ENCODE assay signal across 21 cellular contexts in the genomic region with DNA sequence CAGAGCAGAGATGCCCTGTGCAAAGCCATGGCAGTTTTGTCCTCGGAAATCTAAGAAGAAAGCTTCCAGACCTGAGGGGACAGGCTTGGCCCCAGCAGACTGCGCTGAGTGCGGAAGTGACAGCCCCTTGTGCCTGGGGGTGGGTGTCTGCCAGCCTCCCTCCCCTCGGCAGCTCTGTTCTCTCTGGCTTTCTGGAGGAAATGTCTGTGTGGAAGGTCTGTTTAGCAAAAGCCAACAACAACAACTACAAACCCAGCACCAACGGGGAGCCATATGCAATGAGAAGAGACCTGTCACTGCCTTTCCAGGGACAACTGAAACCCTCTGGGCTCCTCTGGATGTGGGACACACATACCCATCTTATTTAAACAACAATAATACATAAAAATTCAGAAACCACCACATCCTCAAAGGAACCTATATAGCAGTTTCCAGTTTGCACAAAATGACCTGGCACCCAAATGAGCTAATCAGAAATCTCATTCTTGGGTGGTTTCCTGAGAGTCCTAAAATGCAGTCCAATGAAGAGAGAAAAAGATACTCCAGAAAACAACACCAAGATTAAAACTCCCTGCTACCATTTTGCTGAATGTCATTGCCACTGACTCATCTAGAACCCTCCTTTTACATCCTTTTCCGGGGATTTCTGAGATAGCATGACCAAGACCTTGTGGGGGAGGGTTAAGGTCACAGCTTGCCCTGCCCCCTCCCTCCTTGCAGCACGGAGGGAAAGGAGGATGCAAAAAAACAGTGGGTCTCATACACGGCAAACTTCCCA.
A peak's percentile ranks its signal among the peaks of the same experiment; 100 is the strongest.
DNase-seq lines count a peak whose midpoint lies in the region; ATAC-seq, FAIRE-seq and TF ChIP-seq lines count a peak whose summit lies in the region.
"Had no signal": no experiment of that assay in that cellular context is flagged by ENCODE, and none has a peak within 500 bp of the region (broad histone marks: within the 10 kb centered on the region; RNA-seq: fewer than 3 reads in every experiment).

No MANE protein-coding gene starts in this region.

- intact Hi-C loops in HepG2 (cut with micrococcal nuclease; ENCODE audit: unreplicated experiment), result no loop called here

- peaks cover 3% of the 10 kb centered on the region for H3K27me3 ChIP-seq in OCI-LY3 (ENCODE audit: low read depth, low read length)
- no peaks in the 10 kb centered on the region for H3K27me3 ChIP-seq in trophoblast cell (ENCODE audit: insufficient read depth, low read length)
- peaks cover 1 to 32% of the 10 kb centered on the region in 2 experiments; a peak in 4 of 5 replicates for H3K27me3 ChIP-seq in HepG2 (ENCODE audit: control insufficient read depth in 1 of 2, insufficient read depth in 2 of 2, low read length in 2 of 2)
- H3K27me3 ChIP-seq: ascending aorta, thyroid gland had no signal

- no peak overlapping the region for H4K8ac ChIP-seq in trophoblast cell (ENCODE audit: low read depth, low read length)

- no peak overlapping the region for H3K18ac ChIP-seq in trophoblast cell (ENCODE audit: low read length)

- H3K9ac ChIP-seq in OCI-LY3 (ENCODE audit: low read length) (no peak overlapping the region), trophoblast cell (ENCODE audit: low read length) (peak overlapping the region; percentile 7), HepG2 (ENCODE audit: insufficient read depth, low read depth, low read length) (no peak overlapping the region)

- H3K79me1 ChIP-seq in trophoblast cell (ENCODE audit: low read length), result no peaks in the 10 kb centered on the region

- no peak for TF ChIP-seq RAD21 in HepG2 (CRISPR knock-in tag; IDR thresholded peaks at IDR 0.05)

- no peak overlapping the region for H4K91ac ChIP-seq in trophoblast cell (ENCODE audit: low read depth, low read length)

- peaks cover 10% of the 10 kb centered on the region for H3K4me1 ChIP-seq in OCI-LY3 (ENCODE audit: low read length)
- H3K4me1 ChIP-seq in trophoblast cell (ENCODE audit: control insufficient read depth in 1 of 2, insufficient read depth in 2 of 2, low read length in 2 of 2), result no peaks in the 10 kb centered on the region
- H3K4me1 ChIP-seq in HepG2 (ENCODE audit: insufficient read depth, low read length), result peaks cover 9% of the 10 kb centered on the region; the same call in 1 of the 2 replicates
- H3K4me1 ChIP-seq: ascending aorta, left lung, thyroid gland had no signal

- no peaks in the 10 kb centered on the region for H4K20me1 ChIP-seq in OCI-LY3 (ENCODE audit: insufficient read depth, low read length)
- no peaks in the 10 kb centered on the region for H4K20me1 ChIP-seq in HepG2 (ENCODE audit: insufficient read depth, low read length)

- in situ Hi-C loops in HepG2 (cut with HindIII; ENCODE audit: extremely low pct_ligation_motif_present, low pct_unique_long_range_greater_than_20kb), result no loop called here

- TF ChIP-seq CTCF in OCI-LY3 (IDR thresholded peaks at IDR 0.05; ENCODE audit: low read depth, low read length) (no peak), HepG2 (CRISPR knock-in tag; IDR thresholded peaks at IDR 0.05) (no peak)

- no peak for TF ChIP-seq EP300 in HepG2 (IDR thresholded peaks at IDR 0.05; ENCODE audit: low read depth in 2 of 2, low read length in 2 of 2)
- TF ChIP-seq EP300 in HepG2 (CRISPR knock-in tag; IDR thresholded peaks at IDR 0.05; ENCODE audit: borderline replicate concordance), result no peak

- WGBS in trophoblast cell (ENCODE audit: extremely low coverage, insufficient coverage, insufficient read length), result no CpG with 5 or more reads among the region's 8 CpGs
- WGBS in HepG2 (ENCODE audit: low lambda C conversion rate), result 24% methylated on average over 8 of the region's 8 CpGs

- H4K12ac ChIP-seq in trophoblast cell (ENCODE audit: low read depth, low read length), result no peak overlapping the region

- H3K79me2 ChIP-seq in OCI-LY3 (ENCODE audit: low read length) (no peaks in the 10 kb centered on the region), trophoblast cell (ENCODE audit: control insufficient read depth, insufficient read depth, low read length, poor library complexity) (no peaks in the 10 kb centered on the region), HepG2 (ENCODE audit: insufficient read depth, low read length) (no peaks in the 10 kb centered on the region)

- H3K23ac ChIP-seq in trophoblast cell (ENCODE audit: low read length), result no peak overlapping the region

- H2BK5ac ChIP-seq in trophoblast cell (ENCODE audit: low read depth, low read length, poor library complexity), result no peak overlapping the region

- H3K4me2 ChIP-seq in OCI-LY3 (ENCODE audit: low read length) (peak overlapping the region; percentile 42), trophoblast cell (ENCODE audit: low read length) (no peak overlapping the region), HepG2 (ENCODE audit: low read depth, low read length) (no peak overlapping the region)

- no peak overlapping the region for H3K27ac ChIP-seq in OCI-LY3 (ENCODE audit: low read length)
- H3K27ac ChIP-seq in trophoblast cell (ENCODE audit: low read depth, low read length), result no peak overlapping the region
- H3K27ac ChIP-seq in HepG2 (ENCODE audit: extremely low read length, insufficient read depth, low read length), result no peak overlapping the region
- H3K27ac ChIP-seq: ascending aorta, left lung, thyroid gland had no signal

- 0 out of 2 replicates have a peak overlapping the region, but pooled peaks have one; percentile 2 for H3K4me3 ChIP-seq in OCI-LY3 (ENCODE audit: low read length)
- no peak overlapping the region for H3K4me3 ChIP-seq in trophoblast cell (ENCODE audit: low read depth, low read length)
- no peak overlapping the region for H3K4me3 ChIP-seq in HepG2 (replicated peaks in 1 of 3; ENCODE audit: insufficient read depth in 1 of 3, low read depth in 2 of 3, low read length in 3 of 3)
- H3K4me3 ChIP-seq: ascending aorta, left lung, thyroid gland had no signal

- H3K9me3 ChIP-seq in OCI-LY3 (ENCODE audit: insufficient read depth, low read length), result no peaks in the 10 kb centered on the region
- peaks cover 3% of the 10 kb centered on the region for H3K9me3 ChIP-seq in trophoblast cell (ENCODE audit: insufficient read depth, low read depth, low read length)
- H3K9me3 ChIP-seq in HepG2 (ENCODE audit: low read length), result no peaks in the 10 kb centered on the region
- H3K9me3 ChIP-seq: ascending aorta, left lung, thyroid gland had no signal

- H3K14ac ChIP-seq in trophoblast cell (ENCODE audit: low read length), result no peak overlapping the region

- ATAC-seq in HepG2 (no peak), HG03469 (IDR thresholded peaks at IDR 0.05; ENCODE audit: unreplicated experiment) (no peak)
- ATAC-seq: left lung, T-cell had no signal

- DNase-seq in Daoy (ENCODE audit: low read depth), result peak; percentile 51
- DNase-seq in amniotic epithelial cell (ENCODE audit: low read depth), result peak; percentile 6
- DNase-seq in trophoblast cell, result no peak
- DNase-seq in HepG2 (ENCODE audit: low spot score), result no peak
- DNase-seq in NCI-H146 treated with DMSO at 0.1 percent for 48 hours (lab: John Stamatoyannopoulos, UW; ENCODE audit: unreplicated experiment), result no peak
- DNase-seq: activated CD4-positive, alpha-beta T cell treated with anti-CD3 and anti-CD28 coated beads, Interleukin-2, amount 50 U/mL, for 48 hours; AML-193; COR-L47; DND-41; effector memory CD4-positive, alpha-beta T cell; glutamatergic neuron; left lung; NCI-H526; retina; SHP77; stimulated activated CD4-positive, alpha-beta T cell treated with anti-CD3 and anti-CD28 coated beads, Interleukin-12 subunit alpha, Interleukin-12 subunit beta, amount 100 ng/mL, for 4 hours; T-cell; thyroid gland had no signal

- H2AFZ ChIP-seq in OCI-LY3 (ENCODE audit: low read depth, low read length), result 0 out of 2 replicates have a peak overlapping the region, but pooled peaks have one; percentile 53
- H2AFZ ChIP-seq in trophoblast cell (ENCODE audit: insufficient read depth, low read length, poor library complexity), result no peak overlapping the region
- H2AFZ ChIP-seq in HepG2 (ENCODE audit: low read length), result no peak overlapping the region

- FAIRE-seq in HepG2 (lab: Jason Lieb, UNC), result no peak

- no peaks in the 10 kb centered on the region for H3K36me3 ChIP-seq in OCI-LY3 (replicated peaks; ENCODE audit: low read depth, low read length)
- H3K36me3 ChIP-seq in trophoblast cell (ENCODE audit: control insufficient read depth in 1 of 2, insufficient read depth in 2 of 2, low read length in 2 of 2), result no peaks in the 10 kb centered on the region
- H3K36me3 ChIP-seq in HepG2 (replicated peaks in 1 of 2; ENCODE audit: control insufficient read depth in 1 of 2, insufficient read depth in 2 of 2, low read length in 2 of 2), result no peaks in the 10 kb centered on the region
- H3K36me3 ChIP-seq: ascending aorta, left lung, thyroid gland had no signal

- BruUV-seq in HepG2 (replicated peaks; lab: Mats Ljungman, UMichigan), result no TSS peak

- no peak overlapping the region for H2BK12ac ChIP-seq in trophoblast cell (ENCODE audit: low read length)

- POLR2A ChIA-PET in HepG2 (lab: Yijun Ruan, JAX), result no interaction called here

- H2BK120ac ChIP-seq in trophoblast cell (ENCODE audit: insufficient read depth, low read length, poor library complexity), result no peak overlapping the region

- CTCF ChIA-PET in HepG2 (lab: Yijun Ruan, JAX; ENCODE audit: low intra/inter-chr PET ratio, low total read pairs), result no interaction called here

- H3K4ac ChIP-seq in trophoblast cell (ENCODE audit: low read depth, low read length), result no peak overlapping the region

- no peak for TF ChIP-seq POLR2A in HepG2 (IDR thresholded peaks at IDR 0.05; ENCODE audit: insufficient read depth in 1 of 2, low read depth in 2 of 2, low read length in 2 of 2)

- no peak overlapping the region for H2AK5ac ChIP-seq in trophoblast cell (ENCODE audit: low read length)

TF ChIP-seq in HepG2, 621 proteins besides CTCF, POLR2A, EP300 and RAD21 (continues in another document):
- TF ChIP-seq ZNF10 (CRISPR knock-in tag; IDR thresholded peaks at IDR 0.05; ENCODE audit: borderline replicate concordance, low read depth) (no peak), ZNF33B (CRISPR knock-in tag; IDR thresholded peaks at IDR 0.05) (no peak), ZNF343 (CRISPR knock-in tag; IDR thresholded peaks at IDR 0.05) (no peak), TCF7 (IDR thresholded peaks at IDR 0.05; ENCODE audit: low read depth) (no peak)
- TF ChIP-seq, protein P1, sequence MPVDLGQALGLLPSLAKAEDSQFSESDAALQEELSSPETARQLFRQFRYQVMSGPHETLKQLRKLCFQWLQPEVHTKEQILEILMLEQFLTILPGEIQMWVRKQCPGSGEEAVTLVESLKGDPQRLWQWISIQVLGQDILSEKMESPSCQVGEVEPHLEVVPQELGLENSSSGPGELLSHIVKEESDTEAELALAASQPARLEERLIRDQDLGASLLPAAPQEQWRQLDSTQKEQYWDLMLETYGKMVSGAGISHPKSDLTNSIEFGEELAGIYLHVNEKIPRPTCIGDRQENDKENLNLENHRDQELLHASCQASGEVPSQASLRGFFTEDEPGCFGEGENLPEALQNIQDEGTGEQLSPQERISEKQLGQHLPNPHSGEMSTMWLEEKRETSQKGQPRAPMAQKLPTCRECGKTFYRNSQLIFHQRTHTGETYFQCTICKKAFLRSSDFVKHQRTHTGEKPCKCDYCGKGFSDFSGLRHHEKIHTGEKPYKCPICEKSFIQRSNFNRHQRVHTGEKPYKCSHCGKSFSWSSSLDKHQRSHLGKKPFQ (CRISPR knock-in tag; IDR thresholded peaks at IDR 0.05; ENCODE audit: insufficient replicate concordance), result no peak

Comparison
In these comparisons a context has a peak if more than half of its experiments do, and no peak if none do; other contexts are left out.
1. DNase-seq: peak in Daoy (single experiment) and amniotic epithelial cell (single experiment); none in trophoblast cell (0 of 2), HepG2 (single experiment) and NCI-H146 treated with DMSO at 0.1 percent for 48 hours (single experiment).